ENCODE assay signal across 39 cellular contexts in the genomic region with DNA sequence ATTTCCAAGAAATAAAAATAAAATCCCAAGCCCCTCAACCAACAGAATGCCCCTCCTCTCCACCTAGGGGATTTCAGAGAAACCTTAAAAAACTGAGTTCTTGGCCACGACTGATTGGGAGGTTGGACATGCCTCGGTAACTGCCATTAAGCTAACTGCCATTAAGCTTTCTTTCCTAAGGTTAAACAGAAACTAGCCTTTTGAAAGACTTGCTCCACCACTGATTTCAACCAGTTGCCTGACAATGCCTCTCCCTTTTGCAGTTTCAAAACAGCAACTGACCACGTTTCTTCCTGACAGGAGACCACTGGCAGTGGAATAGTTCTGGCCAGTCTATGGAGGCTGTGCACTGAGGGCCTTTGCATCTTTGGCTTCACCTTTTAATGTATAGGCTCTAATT. TPM values are rescaled to one million over a fixed set of nuclear protein-coding genes. Genes with fewer than 3 reads are reported as not detected.
"Had no signal": no experiment of that assay in that cellular context is flagged by ENCODE, and none has a peak within 500 bp of the region (broad histone marks: within the 10 kb centered on the region; RNA-seq: fewer than 3 reads in every experiment).

No MANE protein-coding gene starts in this region.

- H3K9me3 Mint-ChIP-seq: activated B cell treated with CpG ODN at 0.5 μM for 24 hours; activated CD4-positive, alpha-beta memory T cell treated with anti-CD3 and anti-CD28 coated beads for 36 hours; activated naive CD4-positive, alpha-beta T cell treated with anti-CD3 and anti-CD28 coated beads for 36 hours; activated naive CD8-positive, alpha-beta T cell treated with anti-CD3 and anti-CD28 coated beads for 36 hours; T-helper 1 cell treated with Interleukin-12 subunit alpha and Interleukin-12 subunit beta and Interleukin-4 antibody, amounts not matched to agents 30 μg/mL and 1 μg/mL, for 36 hours; T-helper 2 cell treated with Interferon-gamma antibody and Interleukin-4, amounts not matched to agents 5 μg/mL and 100 μg/mL, for 36 hours had no signal

- H3K36me3 ChIP-seq: adrenal gland, brain microvascular endothelial cell, breast epithelium had no signal

- H3K4me3 Mint-ChIP-seq: activated B cell treated with CpG ODN at 0.5 μM for 24 hours; activated CD4-positive, alpha-beta memory T cell treated with anti-CD3 and anti-CD28 coated beads for 36 hours; activated CD4-positive, alpha-beta T cell treated with anti-CD3 and anti-CD28 coated beads for 36 hours; activated CD8-positive, alpha-beta T cell treated with anti-CD3 and anti-CD28 coated beads for 36 hours; activated naive CD4-positive, alpha-beta T cell treated with anti-CD3 and anti-CD28 coated beads for 36 hours; activated naive CD8-positive, alpha-beta T cell treated with anti-CD3 and anti-CD28 coated beads for 36 hours; activated T-cell treated with anti-CD3 and anti-CD28 coated beads, Interleukin-2, amount 50 U/mL, for 4 hours; activated T-cell treated with anti-CD3 and anti-CD28 coated beads, Interleukin-2, amount 50 U/mL, for 72 hours; activated T-helper 1 cell treated with anti-CD3 and anti-CD28 coated beads, Interleukin-12 subunit alpha, Interleukin-12 subunit beta, Interleukin-2, Interleukin-4 antibody, amounts not matched to agents 30 ng/mL and 10 ng/mL and 1 ng/mL, durations not matched to agents 14 hours and 24 hours and 36 hours; activated T-helper 17 cell treated with anti-CD3 and anti-CD28 coated beads, Interleukin-2, amount 50 U/mL, for 72 hours; T-helper 1 cell treated with Interleukin-12 subunit alpha and Interleukin-12 subunit beta and Interleukin-4 antibody, amounts not matched to agents 30 μg/mL and 1 μg/mL, for 36 hours; T-helper 2 cell treated with Interferon-gamma antibody and Interleukin-4, amounts not matched to agents 5 μg/mL and 100 μg/mL, for 36 hours had no signal

- ATAC-seq: activated CD4-positive, alpha-beta T cell treated with anti-CD3 and anti-CD28 coated beads for 36 hours; activated CD8-positive, alpha-beta T cell treated with anti-CD3 and anti-CD28 coated beads for 36 hours; activated naive CD4-positive, alpha-beta T cell treated with anti-CD3 and anti-CD28 coated beads, Interleukin-2, amount 50 U/mL, for 72 hours; activated T-cell treated with anti-CD3 and anti-CD28 coated beads, Interleukin-2, amount 50 U/mL, for 4 hours; activated T-cell treated with anti-CD3 and anti-CD28 coated beads, Interleukin-2, amount 50 U/mL, for 72 hours; activated T-helper 17 cell treated with anti-CD3 and anti-CD28 coated beads, Interleukin-2, amount 50 U/mL, for 72 hours; body of pancreas had no signal

- H3K36me3 Mint-ChIP-seq: activated CD4-positive, alpha-beta memory T cell treated with anti-CD3 and anti-CD28 coated beads for 36 hours; activated naive CD4-positive, alpha-beta T cell treated with anti-CD3 and anti-CD28 coated beads, Interleukin-2, amount 50 U/mL, for 72 hours; activated naive CD8-positive, alpha-beta T cell treated with anti-CD3 and anti-CD28 coated beads for 36 hours had no signal

- H3K27ac Mint-ChIP-seq: activated B cell treated with CpG ODN at 0.5 μM for 24 hours; activated CD4-positive, alpha-beta memory T cell treated with anti-CD3 and anti-CD28 coated beads for 36 hours; activated CD4-positive, alpha-beta T cell treated with anti-CD3 and anti-CD28 coated beads for 36 hours; activated CD8-positive, alpha-beta T cell treated with anti-CD3 and anti-CD28 coated beads for 36 hours; activated naive CD4-positive, alpha-beta T cell treated with anti-CD3 and anti-CD28 coated beads for 36 hours; activated naive CD4-positive, alpha-beta T cell treated with anti-CD3 and anti-CD28 coated beads, Interleukin-2, amount 50 U/mL, for 72 hours; activated naive CD8-positive, alpha-beta T cell treated with anti-CD3 and anti-CD28 coated beads for 36 hours; activated T-cell treated with anti-CD3 and anti-CD28 coated beads, Interleukin-2, amount 50 U/mL, for 72 hours; activated T-helper 1 cell treated with anti-CD3 and anti-CD28 coated beads, Interleukin-12 subunit alpha, Interleukin-12 subunit beta, Interleukin-2, Interleukin-4 antibody, amounts not matched to agents 30 ng/mL and 10 ng/mL and 1 ng/mL, durations not matched to agents 14 hours and 24 hours and 36 hours; activated T-helper 17 cell treated with anti-CD3 and anti-CD28 coated beads, Interleukin-2, amount 50 U/mL, for 72 hours; T-helper 1 cell treated with Interleukin-12 subunit alpha and Interleukin-12 subunit beta and Interleukin-4 antibody, amounts not matched to agents 30 μg/mL and 1 μg/mL, for 36 hours; T-helper 2 cell treated with Interferon-gamma antibody and Interleukin-4, amounts not matched to agents 5 μg/mL and 100 μg/mL, for 36 hours had no signal

- H3K4me1 Mint-ChIP-seq: activated B cell treated with CpG ODN at 0.5 μM for 24 hours; activated CD4-positive, alpha-beta T cell treated with anti-CD3 and anti-CD28 coated beads for 36 hours; activated naive CD8-positive, alpha-beta T cell treated with anti-CD3 and anti-CD28 coated beads for 36 hours; activated T-helper 17 cell treated with anti-CD3 and anti-CD28 coated beads, Interleukin-2, amount 50 U/mL, for 72 hours had no signal

- H3K4me3 ChIP-seq: adrenal gland, body of pancreas, breast epithelium had no signal

- H3K27ac ChIP-seq: adrenal gland, body of pancreas, brain microvascular endothelial cell, breast epithelium, VCaP had no signal

- H3K4me1 ChIP-seq: adrenal gland, body of pancreas, breast epithelium had no signal

- DNase-seq: activated B cell treated with CpG ODN at 0.5 μM for 24 hours; activated CD4-positive, alpha-beta memory T cell treated with anti-CD3 and anti-CD28 coated beads for 36 hours; activated CD4-positive, alpha-beta T cell treated with anti-CD3 and anti-CD28 coated beads for 36 hours; activated CD4-positive, alpha-beta T cell treated with anti-CD3 and anti-CD28 coated beads for 48 hours; activated CD4-positive, alpha-beta T cell treated with anti-CD3 and anti-CD28 coated beads, Interleukin-2, amount 50 U/mL, for 1 hour; activated CD4-positive, alpha-beta T cell treated with anti-CD3 and anti-CD28 coated beads, Interleukin-2, amount 50 U/mL, for 4 hours; activated CD4-positive, CD25-positive, alpha-beta regulatory T cell treated with anti-CD3 and anti-CD28 coated beads, Interleukin-2, amount 50 U/mL, for 72 hours; activated CD8-positive, alpha-beta memory T cell treated with anti-CD3 and anti-CD28 coated beads, Interleukin-2, amount 50 U/mL, for 4 hours; activated CD8-positive, alpha-beta T cell treated with anti-CD3 and anti-CD28 coated beads for 36 hours; activated effector memory CD4-positive, alpha-beta T cell treated with anti-CD3 and anti-CD28 coated beads, Interleukin-2, amount 50 U/mL, for 16 hours; activated gamma-delta T cell treated with Interleukin-2 at 50 U/mL for 16 hours; activated naive CD4-positive, alpha-beta T cell; activated naive CD4-positive, alpha-beta T cell treated with anti-CD3 and anti-CD28 coated beads for 36 hours; activated naive CD4-positive, alpha-beta T cell treated with anti-CD3 and anti-CD28 coated beads, Interleukin-2, amount 50 U/mL, for 16 hours; activated naive CD8-positive, alpha-beta T cell treated with anti-CD3 and anti-CD28 coated beads for 36 hours; activated T-cell treated with anti-CD3 and anti-CD28 coated beads for 4 hours; activated T-cell treated with anti-CD3 and anti-CD28 coated beads, Interleukin-2, amount 50 U/mL, for 1 hour; activated T-cell treated with anti-CD3 and anti-CD28 coated beads, Interleukin-2, amount 50 U/mL, for 4 hours; activated T-cell treated with anti-CD3 and anti-CD28 coated beads, Interleukin-2, amount 50 U/mL, for 72 hours; adrenal gland; amniotic stem cell; aorta; body of pancreas; brain microvascular endothelial cell; central memory CD4-positive, alpha-beta T cell; SW 1271; T-helper 1 cell; T-helper 2 cell; T-helper 9 cell had no signal

- H3K9me3 ChIP-seq: adrenal gland, body of pancreas, breast epithelium had no signal

- H3K27me3 ChIP-seq: adrenal gland, body of pancreas, brain microvascular endothelial cell, breast epithelium had no signal

- H3K27me3 Mint-ChIP-seq: activated B cell treated with CpG ODN at 0.5 μM for 24 hours; activated CD4-positive, alpha-beta memory T cell treated with anti-CD3 and anti-CD28 coated beads for 36 hours; activated CD4-positive, alpha-beta T cell treated with anti-CD3 and anti-CD28 coated beads for 36 hours; activated CD8-positive, alpha-beta T cell treated with anti-CD3 and anti-CD28 coated beads for 36 hours; activated naive CD8-positive, alpha-beta T cell treated with anti-CD3 and anti-CD28 coated beads for 36 hours had no signal

RNA-seq across cellular contexts. Expression of a gene that starts 39.3 kb away (rescaled TPM):
- total RNA-seq: activated B cell treated with CpG ODN at 0.5 μM for 24 hours; activated CD4-positive, alpha-beta memory T cell treated with anti-CD3 and anti-CD28 coated beads for 36 hours; activated CD4-positive, alpha-beta T cell treated with anti-CD3 and anti-CD28 coated beads for 36 hours; activated CD8-positive, alpha-beta memory T cell treated with anti-CD3 and anti-CD28 coated beads for 36 hours; activated CD8-positive, alpha-beta T cell treated with anti-CD3 and anti-CD28 coated beads for 36 hours; activated naive CD4-positive, alpha-beta T cell treated with anti-CD3 and anti-CD28 coated beads for 36 hours; activated naive CD4-positive, alpha-beta T cell treated with anti-CD3 and anti-CD28 coated beads, Interleukin-2, amount 50 U/mL, for 72 hours; activated naive CD8-positive, alpha-beta T cell treated with anti-CD3 and anti-CD28 coated beads for 36 hours; activated T-cell treated with anti-CD3 and anti-CD28 coated beads, Interleukin-2, amount 50 U/mL, for 4 hours; activated T-cell treated with anti-CD3 and anti-CD28 coated beads, Interleukin-2, amount 50 U/mL, for 72 hours; activated T-helper 1 cell treated with anti-CD3 and anti-CD28 coated beads, Interleukin-12 subunit alpha, Interleukin-12 subunit beta, Interleukin-2, Interleukin-4 antibody, amounts not matched to agents 30 ng/mL and 10 ng/mL and 1 ng/mL, durations not matched to agents 14 hours and 24 hours and 36 hours; activated T-helper 17 cell treated with anti-CD3 and anti-CD28 coated beads, Interleukin-2, amount 50 U/mL, for 72 hours; aorta; astrocyte; body of pancreas; breast epithelium; cardiac septum had no signal
- polyA plus RNA-seq: aorta had no signal
